8 cellular contexts compared by ENCODE assay signal in the genomic region with DNA sequence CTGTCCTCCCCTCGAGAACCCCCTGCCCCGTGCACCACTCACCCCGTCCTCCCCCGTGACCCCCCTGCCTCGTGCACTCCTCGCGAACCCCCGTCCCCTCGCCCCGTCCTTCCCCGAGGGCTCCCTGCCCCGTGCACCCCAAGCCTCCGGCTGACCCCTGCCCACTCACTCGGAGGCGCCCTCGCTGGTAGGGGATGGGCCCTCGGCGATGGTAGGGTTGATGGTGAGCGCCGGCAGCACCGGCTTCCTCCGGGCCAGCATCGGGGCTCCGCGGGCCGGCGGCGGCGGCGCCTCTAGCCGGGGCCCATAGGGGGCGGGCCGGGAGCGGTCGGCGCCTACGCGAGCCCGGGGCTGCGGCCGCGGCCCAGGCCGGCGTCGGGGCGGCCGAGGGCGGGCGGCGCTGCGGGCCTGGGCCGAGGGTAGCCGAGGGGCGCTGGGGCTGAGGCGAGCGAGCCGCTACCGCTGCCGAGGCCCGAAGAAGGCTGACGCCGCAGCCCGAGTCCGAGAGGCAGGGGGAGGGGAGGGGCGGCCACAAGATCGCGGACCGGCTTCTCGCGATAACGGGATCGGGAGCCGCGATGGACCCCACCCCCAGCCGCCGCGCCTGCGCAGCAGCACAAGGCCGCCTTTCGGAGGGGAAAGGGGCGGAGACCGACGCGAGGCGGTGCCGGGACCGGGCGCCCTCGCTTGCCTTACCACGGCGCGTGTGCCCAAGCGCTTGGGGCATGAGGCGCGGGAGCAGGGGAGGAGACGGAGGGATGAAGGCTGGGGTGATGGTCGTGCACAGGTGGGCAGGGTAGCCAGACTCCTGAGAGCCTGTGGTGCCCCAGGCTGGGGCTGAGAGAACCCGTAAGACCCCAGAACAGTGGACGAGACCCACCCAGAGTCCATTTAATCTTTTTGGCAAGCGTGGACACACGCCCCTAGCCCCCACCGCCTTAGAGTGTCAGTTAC. TPM values are rescaled to one million over a fixed set of nuclear protein-coding genes. Genes with fewer than 3 reads are reported as not detected.
A peak's percentile ranks its signal among the peaks of the same experiment; 100 is the strongest.
DNase-seq lines count a peak whose midpoint lies in the region; ATAC-seq and TF ChIP-seq lines count a peak whose summit lies in the region.

Gene MAP2K2, minus strand, starts transcription at position 508 of the 954 bp plus-strand sequence. Its CDS starts 247 bp downstream, at position 261.

- H4K20me1 ChIP-seq in GM23248 (ENCODE audit: insufficient read depth) (peaks cover under 1% of the 10 kb centered on the region; the same call in 1 of the 2 replicates), neural cell (ENCODE audit: insufficient read depth) (no peaks in the 10 kb centered on the region)

- peak within 1 kb of the TSS; percentile 97 for H3K4me2 ChIP-seq in GM23248 (ENCODE audit: unreplicated experiment)
- peak within 1 kb of the TSS; percentile 99 for H3K4me2 ChIP-seq in neural cell (ENCODE audit: low read length)

- ATAC-seq in stimulated activated naive CD8-positive, alpha-beta T cell treated with anti-CD3 and anti-CD28 coated beads, Interleukin-15, amount 100 ng/mL, for 72 hours, result peak; percentile 92

- no peak for TF ChIP-seq CTCF in neural cell (IDR thresholded peaks at IDR 0.05; ENCODE audit: poor library complexity, severe bottlenecking)

- no peaks in the 10 kb centered on the region for H3K27me3 Mint-ChIP-seq in stimulated activated naive CD8-positive, alpha-beta T cell treated with anti-CD3 and anti-CD28 coated beads, Interleukin-15, amount 100 ng/mL, for 72 hours

- H3K4me3 Mint-ChIP-seq in stimulated activated naive CD8-positive, alpha-beta T cell treated with anti-CD3 and anti-CD28 coated beads, Interleukin-15, amount 100 ng/mL, for 72 hours, result peak within 1 kb of the TSS; percentile 91 to 99

- H3K36me3 ChIP-seq in GM23248 (ENCODE audit: low read depth), result peaks cover 8% of the 10 kb centered on the region; the same call in 1 of the 2 replicates
- H3K36me3 ChIP-seq in MG63, result peaks cover 6% of the 10 kb centered on the region
- H3K36me3 ChIP-seq in neural cell (ENCODE audit: insufficient read depth, low read length), result no peaks in the 10 kb centered on the region

- in situ Hi-C loops in GM23248 (cut with MboI), result no loop called here

- peak within 1 kb of the TSS; percentile 99 for H3K27ac Mint-ChIP-seq in stimulated activated naive CD8-positive, alpha-beta T cell treated with anti-CD3 and anti-CD28 coated beads, Interleukin-15, amount 100 ng/mL, for 72 hours

- peaks cover 5% of the 10 kb centered on the region for H3F3A ChIP-seq in GM23248 (ENCODE audit: insufficient read depth)
- no peaks in the 10 kb centered on the region for H3F3A ChIP-seq in neural cell (ENCODE audit: insufficient read depth, low read length, poor library complexity, severe bottlenecking)

- 0 to 2% methylated on average over 55 to 71 of the region's 102 CpGs for WGBS in GM23248 (ENCODE audit: low coverage in 1 of 2, low lambda C conversion rate in 2 of 2, missing lambda C conversion rate in 2 of 2), 2 experiments

- peak; percentile 47 for TF ChIP-seq EP300 in neural cell (conservative IDR thresholded peaks at IDR 0.05; ENCODE audit: poor library complexity, severe bottlenecking)

- H2AFZ ChIP-seq in GM23248 (peak within 1 kb of the TSS; percentile 99), neural cell (ENCODE audit: low read depth, low read length) (peak within 1 kb of the TSS; percentile 85)

- H3K79me2 ChIP-seq in GM23248 (ENCODE audit: insufficient read depth) (peaks cover 46% of the 10 kb centered on the region), neural cell (replicated peaks; ENCODE audit: insufficient read depth, low read length) (peaks cover 11% of the 10 kb centered on the region)

- H3K27me3 ChIP-seq in GM23248 (replicated peaks; ENCODE audit: insufficient read depth), result no peaks in the 10 kb centered on the region
- no peaks in the 10 kb centered on the region for H3K27me3 ChIP-seq in MG63
- H3K27me3 ChIP-seq in neural cell (ENCODE audit: insufficient read depth, low read depth, low read length), result no peaks in the 10 kb centered on the region

- H3K9me3 ChIP-seq in GM23248 (ENCODE audit: low read depth), result no peaks in the 10 kb centered on the region
- no peaks in the 10 kb centered on the region for H3K9me3 ChIP-seq in MG63
- no peaks in the 10 kb centered on the region for H3K9me3 ChIP-seq in neural cell (ENCODE audit: low read length)

- no peaks in the 10 kb centered on the region for H3K9me3 Mint-ChIP-seq in stimulated activated naive CD8-positive, alpha-beta T cell treated with anti-CD3 and anti-CD28 coated beads, Interleukin-15, amount 100 ng/mL, for 72 hours

- H3K4me3 ChIP-seq in GM23248, result peak within 1 kb of the TSS; percentile 86
- H3K4me3 ChIP-seq in MG63, result peak within 1 kb of the TSS; percentile 58
- H3K4me3 ChIP-seq in neural cell (ENCODE audit: low read length), result peak within 1 kb of the TSS; percentile 76

- no peaks in the 10 kb centered on the region for H3K4me1 ChIP-seq in GM23248 (ENCODE audit: insufficient read depth)

- no peak for TF ChIP-seq RAD21 in neural cell (conservative IDR thresholded peaks at IDR 0.05)

- peak; percentile 79 for DNase-seq in DMS79 treated with DMSO at 0.1 percent for 48 hours (lab: John Stamatoyannopoulos, UW)
- DNase-seq in GM23248, result peak; percentile 97
- DNase-seq in MG63, result peak; percentile 84
- DNase-seq in SHP77 (lab: John Stamatoyannopoulos, UW), result peak; percentile 86 to 91
- DNase-seq in activated gamma-delta T cell (lab: John Stamatoyannopoulos, UW), result peak; percentile 94
- DNase-seq in fibroblast of the conjunctiva (ENCODE audit: low read depth), result peak; percentile 84
- peak; percentile 96 to 97 for DNase-seq in stimulated activated naive CD8-positive, alpha-beta T cell treated with anti-CD3 and anti-CD28 coated beads, Interleukin-15, amount 100 ng/mL, for 72 hours

- H3K9me2 ChIP-seq in GM23248 (ENCODE audit: insufficient read depth) (no peaks in the 10 kb centered on the region), neural cell (ENCODE audit: insufficient read depth, low read length) (no peaks in the 10 kb centered on the region)

- H3K4me1 Mint-ChIP-seq in stimulated activated naive CD8-positive, alpha-beta T cell treated with anti-CD3 and anti-CD28 coated beads, Interleukin-15, amount 100 ng/mL, for 72 hours, result peaks cover 40% of the 10 kb centered on the region

- H3K9ac ChIP-seq in GM23248 (peak within 1 kb of the TSS; percentile 96), neural cell (ENCODE audit: low read length) (peak within 1 kb of the TSS; percentile 89)

- no peak within 1 kb of the TSS for H3K27ac ChIP-seq in GM23248
- peak within 1 kb of the TSS; percentile 68 for H3K27ac ChIP-seq in neural cell (ENCODE audit: low read length)

TF ChIP-seq in neural cell, 6 proteins besides CTCF, POLR2A, EP300 and RAD21:
- TF ChIP-seq MXI1 (conservative IDR thresholded peaks at IDR 0.05; ENCODE audit: poor library complexity, severe bottlenecking) (peak; percentile 90), POLR2AphosphoS5 (IDR thresholded peaks at IDR 0.05) (peak; percentile 96), SMC3 (conservative IDR thresholded peaks at IDR 0.05; ENCODE audit: poor library complexity) (peak; percentile 41), TAF1 (IDR thresholded peaks at IDR 0.05; ENCODE audit: low read depth) (peak; percentile 65), EZH2 (IDR thresholded peaks at IDR 0.05; ENCODE audit: borderline replicate concordance, insufficient read depth, low read length, poor library complexity, severe bottlenecking) (no peak)
- TF ChIP-seq, protein P1, sequence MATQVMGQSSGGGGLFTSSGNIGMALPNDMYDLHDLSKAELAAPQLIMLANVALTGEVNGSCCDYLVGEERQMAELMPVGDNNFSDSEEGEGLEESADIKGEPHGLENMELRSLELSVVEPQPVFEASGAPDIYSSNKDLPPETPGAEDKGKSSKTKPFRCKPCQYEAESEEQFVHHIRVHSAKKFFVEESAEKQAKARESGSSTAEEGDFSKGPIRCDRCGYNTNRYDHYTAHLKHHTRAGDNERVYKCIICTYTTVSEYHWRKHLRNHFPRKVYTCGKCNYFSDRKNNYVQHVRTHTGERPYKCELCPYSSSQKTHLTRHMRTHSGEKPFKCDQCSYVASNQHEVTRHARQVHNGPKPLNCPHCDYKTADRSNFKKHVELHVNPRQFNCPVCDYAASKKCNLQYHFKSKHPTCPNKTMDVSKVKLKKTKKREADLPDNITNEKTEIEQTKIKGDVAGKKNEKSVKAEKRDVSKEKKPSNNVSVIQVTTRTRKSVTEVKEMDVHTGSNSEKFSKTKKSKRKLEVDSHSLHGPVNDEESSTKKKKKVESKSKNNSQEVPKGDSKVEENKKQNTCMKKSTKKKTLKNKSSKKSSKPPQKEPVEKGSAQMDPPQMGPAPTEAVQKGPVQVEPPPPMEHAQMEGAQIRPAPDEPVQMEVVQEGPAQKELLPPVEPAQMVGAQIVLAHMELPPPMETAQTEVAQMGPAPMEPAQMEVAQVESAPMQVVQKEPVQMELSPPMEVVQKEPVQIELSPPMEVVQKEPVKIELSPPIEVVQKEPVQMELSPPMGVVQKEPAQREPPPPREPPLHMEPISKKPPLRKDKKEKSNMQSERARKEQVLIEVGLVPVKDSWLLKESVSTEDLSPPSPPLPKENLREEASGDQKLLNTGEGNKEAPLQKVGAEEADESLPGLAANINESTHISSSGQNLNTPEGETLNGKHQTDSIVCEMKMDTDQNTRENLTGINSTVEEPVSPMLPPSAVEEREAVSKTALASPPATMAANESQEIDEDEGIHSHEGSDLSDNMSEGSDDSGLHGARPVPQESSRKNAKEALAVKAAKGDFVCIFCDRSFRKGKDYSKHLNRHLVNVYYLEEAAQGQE (IDR thresholded peaks at IDR 0.05; ENCODE audit: borderline replicate concordance), result peak; percentile 42
TF ChIP-seq in neural cell: peak in this region for 5.

RNA-seq across cellular contexts. Expression of gene MAP2K2, which starts in this region (rescaled TPM):
- 162 and 212 TPM in 2 replicates for total RNA-seq in GM23248 (2014; rRNA removed; shearing (Covaris generic))
- polyA plus RNA-seq in GM23248 (2016; fragmentation: Nextera tagmentation; extraction: Ambion mirVana), result 32.3 and 47.0 TPM in 2 replicates
- total RNA-seq in MG63 (2014; rRNA removed; shearing (Covaris generic); ENCODE audit: low replicate concordance), result 115 and 216 TPM in 2 replicates
- 95.5 and 102 TPM in 2 replicates for polyA plus RNA-seq in neural cell
- polyA minus RNA-seq in neural cell, result 103 and 117 TPM in 2 replicates
